Comparison of ENCODE assay signal across 1 cellular context in the genomic region with DNA sequence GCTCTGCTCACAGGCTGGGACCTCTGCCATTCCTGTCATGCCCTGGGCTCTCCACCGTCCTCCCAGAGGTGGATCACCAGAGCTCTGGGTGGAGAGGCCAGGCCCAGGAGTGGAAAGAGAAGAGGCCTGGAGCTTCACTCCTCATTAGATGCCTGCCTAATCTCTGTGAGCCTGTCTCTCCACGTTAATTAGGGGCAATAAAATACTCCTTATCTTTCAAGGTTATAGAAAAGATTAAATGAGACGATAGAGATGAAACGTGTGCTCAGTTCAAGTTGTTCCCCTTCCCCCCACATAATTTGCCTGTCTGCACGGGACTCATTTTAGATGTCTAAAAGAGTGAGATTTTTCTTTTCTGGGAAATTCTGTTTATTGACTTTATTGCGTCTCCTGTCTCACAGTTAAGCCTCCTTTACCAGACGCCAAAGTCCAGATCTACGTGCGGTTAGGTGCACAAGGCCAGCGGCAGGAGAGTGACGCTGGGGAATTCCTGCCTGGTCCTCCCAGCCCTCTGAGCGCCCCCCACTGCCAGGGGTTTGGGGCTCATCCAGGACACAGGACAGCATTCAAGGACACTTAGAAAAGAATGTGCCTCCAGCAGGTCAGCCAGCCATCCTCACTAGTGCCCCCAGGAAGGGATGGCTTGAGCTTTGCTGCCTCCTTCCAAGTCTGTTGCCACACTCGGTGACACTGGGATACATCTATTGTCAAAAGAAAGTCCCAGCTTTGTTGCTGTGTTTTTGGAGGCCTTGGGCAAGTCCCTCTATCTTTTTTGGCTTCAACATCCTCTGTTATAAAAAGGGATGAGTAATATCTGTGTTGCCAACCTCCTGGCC.
A peak's percentile ranks its signal among the peaks of the same experiment; 100 is the strongest.
TF ChIP-seq lines count a peak whose summit lies in the region.

No MANE protein-coding gene starts in this region.

TF ChIP-seq in HepG2, 621 proteins besides CTCF, POLR2A, EP300 and RAD21 (continued from another document and continues in another):
- TF ChIP-seq ZFP90 (CRISPR knock-in tag; IDR thresholded peaks at IDR 0.05; ENCODE audit: borderline replicate concordance) = 0 out of 2 replicates have a peak, but pooled peaks have one; percentile 25
- peak; percentile 65; the same call in 1 of the 2 replicates for TF ChIP-seq HNF4G (IDR thresholded peaks at IDR 0.05; ENCODE audit: borderline replicate concordance, low read depth, low read length)
- no peak for TF ChIP-seq HNF4G (CRISPR knock-in tag; IDR thresholded peaks at IDR 0.05; ENCODE audit: borderline replicate concordance, low read depth)
- TF ChIP-seq NFKBIZ (CRISPR knock-in tag; IDR thresholded peaks at IDR 0.05) = no peak
- no peak for TF ChIP-seq U2AF2 (IDR thresholded peaks at IDR 0.05; ENCODE audit: low read depth, low read length)
- TF ChIP-seq ZNF24 (IDR thresholded peaks at IDR 0.05) = no peak
- no peak for TF ChIP-seq HOXD1 (CRISPR knock-in tag; IDR thresholded peaks at IDR 0.05)
- TF ChIP-seq, protein P1, sequence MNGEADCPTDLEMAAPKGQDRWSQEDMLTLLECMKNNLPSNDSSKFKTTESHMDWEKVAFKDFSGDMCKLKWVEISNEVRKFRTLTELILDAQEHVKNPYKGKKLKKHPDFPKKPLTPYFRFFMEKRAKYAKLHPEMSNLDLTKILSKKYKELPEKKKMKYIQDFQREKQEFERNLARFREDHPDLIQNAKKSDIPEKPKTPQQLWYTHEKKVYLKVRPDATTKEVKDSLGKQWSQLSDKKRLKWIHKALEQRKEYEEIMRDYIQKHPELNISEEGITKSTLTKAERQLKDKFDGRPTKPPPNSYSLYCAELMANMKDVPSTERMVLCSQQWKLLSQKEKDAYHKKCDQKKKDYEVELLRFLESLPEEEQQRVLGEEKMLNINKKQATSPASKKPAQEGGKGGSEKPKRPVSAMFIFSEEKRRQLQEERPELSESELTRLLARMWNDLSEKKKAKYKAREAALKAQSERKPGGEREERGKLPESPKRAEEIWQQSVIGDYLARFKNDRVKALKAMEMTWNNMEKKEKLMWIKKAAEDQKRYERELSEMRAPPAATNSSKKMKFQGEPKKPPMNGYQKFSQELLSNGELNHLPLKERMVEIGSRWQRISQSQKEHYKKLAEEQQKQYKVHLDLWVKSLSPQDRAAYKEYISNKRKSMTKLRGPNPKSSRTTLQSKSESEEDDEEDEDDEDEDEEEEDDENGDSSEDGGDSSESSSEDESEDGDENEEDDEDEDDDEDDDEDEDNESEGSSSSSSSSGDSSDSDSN (CRISPR knock-in tag; IDR thresholded peaks at IDR 0.05) = no peak
- TF ChIP-seq, protein P2, sequence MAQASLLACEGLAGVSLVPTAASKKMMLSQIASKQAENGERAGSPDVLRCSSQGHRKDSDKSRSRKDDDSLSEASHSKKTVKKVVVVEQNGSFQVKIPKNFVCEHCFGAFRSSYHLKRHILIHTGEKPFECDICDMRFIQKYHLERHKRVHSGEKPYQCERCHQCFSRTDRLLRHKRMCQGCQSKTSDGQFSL (CRISPR knock-in tag; IDR thresholded peaks at IDR 0.05) = no peak
- TF ChIP-seq RELA (CRISPR knock-in tag; IDR thresholded peaks at IDR 0.05) = peak; percentile 92
- TF ChIP-seq KMT2B (CRISPR knock-in tag; IDR thresholded peaks at IDR 0.05) = no peak
- TF ChIP-seq ZNF772 (CRISPR knock-in tag; IDR thresholded peaks at IDR 0.05) = no peak
- TF ChIP-seq REPIN1 (CRISPR knock-in tag; IDR thresholded peaks at IDR 0.05; ENCODE audit: borderline replicate concordance, low read depth) = no peak
- TF ChIP-seq CHCHD3 (CRISPR knock-in tag; IDR thresholded peaks at IDR 0.05) = no peak
- TF ChIP-seq, protein P3, sequence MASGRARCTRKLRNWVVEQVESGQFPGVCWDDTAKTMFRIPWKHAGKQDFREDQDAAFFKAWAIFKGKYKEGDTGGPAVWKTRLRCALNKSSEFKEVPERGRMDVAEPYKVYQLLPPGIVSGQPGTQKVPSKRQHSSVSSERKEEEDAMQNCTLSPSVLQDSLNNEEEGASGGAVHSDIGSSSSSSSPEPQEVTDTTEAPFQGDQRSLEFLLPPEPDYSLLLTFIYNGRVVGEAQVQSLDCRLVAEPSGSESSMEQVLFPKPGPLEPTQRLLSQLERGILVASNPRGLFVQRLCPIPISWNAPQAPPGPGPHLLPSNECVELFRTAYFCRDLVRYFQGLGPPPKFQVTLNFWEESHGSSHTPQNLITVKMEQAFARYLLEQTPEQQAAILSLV (CRISPR knock-in tag; IDR thresholded peaks at IDR 0.05; ENCODE audit: borderline replicate concordance) = no peak
- TF ChIP-seq KDM4B (CRISPR knock-in tag; IDR thresholded peaks at IDR 0.05) = no peak
- TF ChIP-seq NCOR1 (IDR thresholded peaks at IDR 0.05; ENCODE audit: borderline replicate concordance, low read length) = peak; percentile 28; the same call in 1 of the 2 replicates
- no peak; the same call in 1 of the 2 replicates for TF ChIP-seq PITX1 (CRISPR knock-in tag; IDR thresholded peaks at IDR 0.05)
- TF ChIP-seq, protein P4, sequence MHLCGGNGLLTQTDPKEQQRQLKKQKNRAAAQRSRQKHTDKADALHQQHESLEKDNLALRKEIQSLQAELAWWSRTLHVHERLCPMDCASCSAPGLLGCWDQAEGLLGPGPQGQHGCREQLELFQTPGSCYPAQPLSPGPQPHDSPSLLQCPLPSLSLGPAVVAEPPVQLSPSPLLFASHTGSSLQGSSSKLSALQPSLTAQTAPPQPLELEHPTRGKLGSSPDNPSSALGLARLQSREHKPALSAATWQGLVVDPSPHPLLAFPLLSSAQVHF (CRISPR knock-in tag; IDR thresholded peaks at IDR 0.05) = no peak
- TF ChIP-seq, protein P5, sequence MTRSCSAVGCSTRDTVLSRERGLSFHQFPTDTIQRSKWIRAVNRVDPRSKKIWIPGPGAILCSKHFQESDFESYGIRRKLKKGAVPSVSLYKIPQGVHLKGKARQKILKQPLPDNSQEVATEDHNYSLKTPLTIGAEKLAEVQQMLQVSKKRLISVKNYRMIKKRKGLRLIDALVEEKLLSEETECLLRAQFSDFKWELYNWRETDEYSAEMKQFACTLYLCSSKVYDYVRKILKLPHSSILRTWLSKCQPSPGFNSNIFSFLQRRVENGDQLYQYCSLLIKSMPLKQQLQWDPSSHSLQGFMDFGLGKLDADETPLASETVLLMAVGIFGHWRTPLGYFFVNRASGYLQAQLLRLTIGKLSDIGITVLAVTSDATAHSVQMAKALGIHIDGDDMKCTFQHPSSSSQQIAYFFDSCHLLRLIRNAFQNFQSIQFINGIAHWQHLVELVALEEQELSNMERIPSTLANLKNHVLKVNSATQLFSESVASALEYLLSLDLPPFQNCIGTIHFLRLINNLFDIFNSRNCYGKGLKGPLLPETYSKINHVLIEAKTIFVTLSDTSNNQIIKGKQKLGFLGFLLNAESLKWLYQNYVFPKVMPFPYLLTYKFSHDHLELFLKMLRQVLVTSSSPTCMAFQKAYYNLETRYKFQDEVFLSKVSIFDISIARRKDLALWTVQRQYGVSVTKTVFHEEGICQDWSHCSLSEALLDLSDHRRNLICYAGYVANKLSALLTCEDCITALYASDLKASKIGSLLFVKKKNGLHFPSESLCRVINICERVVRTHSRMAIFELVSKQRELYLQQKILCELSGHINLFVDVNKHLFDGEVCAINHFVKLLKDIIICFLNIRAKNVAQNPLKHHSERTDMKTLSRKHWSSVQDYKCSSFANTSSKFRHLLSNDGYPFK (CRISPR knock-in tag; IDR thresholded peaks at IDR 0.05; ENCODE audit: borderline replicate concordance) = no peak
- TF ChIP-seq ZNF562 (CRISPR knock-in tag; IDR thresholded peaks at IDR 0.05; ENCODE audit: borderline replicate concordance) = no peak
- TF ChIP-seq SMARCC2 (IDR thresholded peaks at IDR 0.05) = no peak
- TF ChIP-seq, protein P6, sequence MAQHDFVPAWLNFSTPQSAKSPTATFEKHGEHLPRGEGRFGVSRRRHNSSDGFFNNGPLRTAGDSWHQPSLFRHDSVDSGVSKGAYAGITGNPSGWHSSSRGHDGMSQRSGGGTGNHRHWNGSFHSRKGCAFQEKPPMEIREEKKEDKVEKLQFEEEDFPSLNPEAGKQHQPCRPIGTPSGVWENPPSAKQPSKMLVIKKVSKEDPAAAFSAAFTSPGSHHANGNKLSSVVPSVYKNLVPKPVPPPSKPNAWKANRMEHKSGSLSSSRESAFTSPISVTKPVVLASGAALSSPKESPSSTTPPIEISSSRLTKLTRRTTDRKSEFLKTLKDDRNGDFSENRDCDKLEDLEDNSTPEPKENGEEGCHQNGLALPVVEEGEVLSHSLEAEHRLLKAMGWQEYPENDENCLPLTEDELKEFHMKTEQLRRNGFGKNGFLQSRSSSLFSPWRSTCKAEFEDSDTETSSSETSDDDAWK (CRISPR knock-in tag; IDR thresholded peaks at IDR 0.05) = no peak
- TF ChIP-seq AGO1 (IDR thresholded peaks at IDR 0.05; ENCODE audit: low read depth, low read length, poor library complexity, severe bottlenecking) = no peak
- TF ChIP-seq BORCS8-MEF2B (CRISPR knock-in tag; IDR thresholded peaks at IDR 0.05) = no peak
- no peak for TF ChIP-seq POLR2G (IDR thresholded peaks at IDR 0.05; ENCODE audit: low read depth, low read length)
- TF ChIP-seq WIZ (CRISPR knock-in tag; IDR thresholded peaks at IDR 0.05) = no peak
- TF ChIP-seq, protein P7, sequence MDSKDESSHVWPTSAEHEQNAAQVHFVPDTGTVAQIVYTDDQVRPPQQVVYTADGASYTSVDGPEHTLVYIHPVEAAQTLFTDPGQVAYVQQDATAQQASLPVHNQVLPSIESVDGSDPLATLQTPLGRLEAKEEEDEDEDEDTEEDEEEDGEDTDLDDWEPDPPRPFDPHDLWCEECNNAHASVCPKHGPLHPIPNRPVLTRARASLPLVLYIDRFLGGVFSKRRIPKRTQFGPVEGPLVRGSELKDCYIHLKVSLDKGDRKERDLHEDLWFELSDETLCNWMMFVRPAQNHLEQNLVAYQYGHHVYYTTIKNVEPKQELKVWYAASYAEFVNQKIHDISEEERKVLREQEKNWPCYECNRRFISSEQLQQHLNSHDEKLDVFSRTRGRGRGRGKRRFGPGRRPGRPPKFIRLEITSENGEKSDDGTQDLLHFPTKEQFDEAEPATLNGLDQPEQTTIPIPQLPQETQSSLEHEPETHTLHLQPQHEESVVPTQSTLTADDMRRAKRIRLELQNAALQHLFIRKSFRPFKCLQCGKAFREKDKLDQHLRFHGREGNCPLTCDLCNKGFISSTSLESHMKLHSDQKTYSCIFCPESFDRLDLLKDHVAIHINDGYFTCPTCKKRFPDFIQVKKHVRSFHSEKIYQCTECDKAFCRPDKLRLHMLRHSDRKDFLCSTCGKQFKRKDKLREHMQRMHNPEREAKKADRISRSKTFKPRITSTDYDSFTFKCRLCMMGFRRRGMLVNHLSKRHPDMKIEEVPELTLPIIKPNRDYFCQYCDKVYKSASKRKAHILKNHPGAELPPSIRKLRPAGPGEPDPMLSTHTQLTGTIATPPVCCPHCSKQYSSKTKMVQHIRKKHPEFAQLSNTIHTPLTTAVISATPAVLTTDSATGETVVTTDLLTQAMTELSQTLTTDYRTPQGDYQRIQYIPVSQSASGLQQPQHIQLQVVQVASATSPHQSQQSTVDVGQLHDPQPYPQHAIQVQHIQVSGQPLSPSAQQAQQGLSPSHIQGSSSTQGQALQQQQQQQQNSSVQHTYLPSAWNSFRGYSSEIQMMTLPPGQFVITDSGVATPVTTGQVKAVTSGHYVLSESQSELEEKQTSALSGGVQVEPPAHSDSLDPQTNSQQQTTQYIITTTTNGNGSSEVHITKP (CRISPR knock-in tag; IDR thresholded peaks at IDR 0.05; ENCODE audit: low read depth) = no peak
- TF ChIP-seq ZNF44 (CRISPR knock-in tag; IDR thresholded peaks at IDR 0.05) = peak; percentile 56; the same call in 1 of the 2 replicates
- no peak for TF ChIP-seq NFIC (IDR thresholded peaks at IDR 0.05; ENCODE audit: low read length)
- TF ChIP-seq, protein P8, sequence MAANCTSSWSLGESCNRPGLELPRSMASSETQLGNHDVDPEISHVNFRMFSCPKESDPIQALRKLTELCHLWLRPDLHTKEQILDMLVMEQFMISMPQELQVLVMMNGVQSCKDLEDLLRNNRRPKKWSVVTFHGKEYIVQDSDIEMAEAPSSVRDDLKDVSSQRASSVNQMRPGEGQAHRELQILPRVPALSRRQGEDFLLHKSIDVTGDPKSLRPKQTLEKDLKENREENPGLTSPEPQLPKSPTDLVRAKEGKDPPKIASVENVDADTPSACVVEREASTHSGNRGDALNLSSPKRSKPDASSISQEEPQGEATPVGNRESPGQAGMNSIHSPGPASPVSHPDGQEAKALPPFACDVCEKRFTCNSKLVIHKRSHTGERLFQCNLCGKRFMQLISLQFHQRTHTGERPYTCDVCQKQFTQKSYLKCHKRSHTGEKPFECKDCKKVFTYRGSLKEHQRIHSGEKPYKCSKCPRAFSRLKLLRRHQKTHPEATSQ (CRISPR knock-in tag; IDR thresholded peaks at IDR 0.05; ENCODE audit: borderline replicate concordance) = no peak
